In genomic region chr13:61276401-61276800, GRCh38 we compare ENCODE assay signal across 20 cellular contexts.
DNase-seq lines count a peak whose midpoint lies in the region; ATAC-seq and FAIRE-seq lines count a peak whose summit lies in the region.
"Had no signal": no experiment of that assay in that cellular context is flagged by ENCODE, and none has a peak within 500 bp of the region (broad histone marks: within the 10 kb centered on the region; RNA-seq: fewer than 3 reads in every experiment).

No MANE protein-coding gene starts in this region.

- no peak overlapping the region for H2BK5ac ChIP-seq in mesenchymal stem cell (ENCODE audit: low read depth, low read length, poor library complexity, severe bottlenecking)

- H3K36me3 ChIP-seq in mesenchymal stem cell (ENCODE audit: control insufficient read depth in 1 of 2, insufficient read depth in 2 of 2, low read depth in 1 of 2, low read length in 2 of 2) = no peaks in the 10 kb centered on the region
- H3K36me3 ChIP-seq: BLaER1 treated with 17β-estradiol and CSF1 and Interleukin-3, amounts not matched to agents 10 nM and 100 nM had no signal

- H2BK120ac ChIP-seq in mesenchymal stem cell (ENCODE audit: low read depth, low read length) = no peak overlapping the region

- no peak overlapping the region for H3K23ac ChIP-seq in mesenchymal stem cell (ENCODE audit: low read length in 2 of 2)

- no peak overlapping the region for H2BK15ac ChIP-seq in mesenchymal stem cell (ENCODE audit: low read depth, poor library complexity, severe bottlenecking)

- peak; percentile 61 for DNase-seq in Caki2 (ENCODE audit: low read depth)
- peak; percentile 50 for DNase-seq in RCC 7860 (ENCODE audit: low spot score)
- peak; percentile 77 for DNase-seq in foreskin melanocyte
- DNase-seq in mesenchymal stem cell = no peak
- no peak for DNase-seq in hypothalamus (lab: John Stamatoyannopoulos, UW)
- no peak for DNase-seq in activated CD4-positive, alpha-beta T cell treated with anti-CD3 and anti-CD28 coated beads for 1 hour
- DNase-seq: 8988T; CD8-positive, alpha-beta T cell; DMS 273 treated with DMSO at 0.1 percent for 48 hours; DMS53; DND-41; EL; GOT3; H7; HFFc6 had no signal

- no peak overlapping the region for H3K4me3 ChIP-seq in mesenchymal stem cell (ENCODE audit: insufficient read depth in 1 of 2, low read depth in 1 of 2, low read length in 2 of 2)
- H3K4me3 ChIP-seq: BLaER1 treated with 17β-estradiol and CSF1 and Interleukin-3, amounts not matched to agents 10 nM and 100 nM; GM12878 had no signal

- H3K79me1 ChIP-seq in mesenchymal stem cell (replicated peaks; ENCODE audit: low read length, poor library complexity, severe bottlenecking) = no peaks in the 10 kb centered on the region

- no peak overlapping the region for H4K8ac ChIP-seq in mesenchymal stem cell (ENCODE audit: low read length)

- H3K9me3 ChIP-seq in mesenchymal stem cell (ENCODE audit: control insufficient read depth, low read length) = no peaks in the 10 kb centered on the region
- H3K9me3 ChIP-seq: BLaER1 treated with 17β-estradiol and CSF1 and Interleukin-3, amounts not matched to agents 10 nM and 100 nM had no signal

- peak overlapping the region; percentile 80 for H3K27ac ChIP-seq in mesenchymal stem cell (ENCODE audit: low read length, poor library complexity, severe bottlenecking)
- H3K27ac ChIP-seq: BLaER1 treated with 17β-estradiol and CSF1 and Interleukin-3, amounts not matched to agents 10 nM and 100 nM had no signal

- no peak overlapping the region for H2AK5ac ChIP-seq in mesenchymal stem cell (ENCODE audit: low read length, severe bottlenecking)

- H2AFZ ChIP-seq in mesenchymal stem cell (ENCODE audit: low read depth, low read length) = no peak overlapping the region

- in situ Hi-C loops in Caki2 (cut with HindIII; ENCODE audit: low pct_unique_long_range_greater_than_20kb, low sequenced_read_pairs) = no loop called here

- no peak overlapping the region for H3K18ac ChIP-seq in mesenchymal stem cell (ENCODE audit: low read depth in 1 of 2, low read length in 2 of 2)

- no peak overlapping the region for H4K91ac ChIP-seq in mesenchymal stem cell (ENCODE audit: low read length)

- H3K9ac ChIP-seq in mesenchymal stem cell (ENCODE audit: low read length) = no peak overlapping the region
- H3K9ac ChIP-seq: BLaER1 treated with 17β-estradiol and CSF1 and Interleukin-3, amounts not matched to agents 10 nM and 100 nM had no signal

- no peak overlapping the region for H3K4me2 ChIP-seq in mesenchymal stem cell (ENCODE audit: low read length, poor library complexity, severe bottlenecking)
- H3K4me2 ChIP-seq: BLaER1 treated with 17β-estradiol and CSF1 and Interleukin-3, amounts not matched to agents 10 nM and 100 nM had no signal

- H3K14ac ChIP-seq in mesenchymal stem cell (ENCODE audit: low read length in 2 of 2) = no peak overlapping the region

- no peaks in the 10 kb centered on the region for H3K4me1 ChIP-seq in mesenchymal stem cell (ENCODE audit: control insufficient read depth, insufficient read depth, low read depth, low read length)
- H3K4me1 ChIP-seq: BLaER1 treated with 17β-estradiol and CSF1 and Interleukin-3, amounts not matched to agents 10 nM and 100 nM had no signal

- H3K27me3 ChIP-seq in mesenchymal stem cell (ENCODE audit: control insufficient read depth in 1 of 2, insufficient read depth in 1 of 2, low read length in 2 of 2) = no peaks in the 10 kb centered on the region
- H3K27me3 ChIP-seq: BLaER1 treated with 17β-estradiol and CSF1 and Interleukin-3, amounts not matched to agents 10 nM and 100 nM had no signal

- H2BK12ac ChIP-seq in mesenchymal stem cell (ENCODE audit: low read length in 2 of 2) = no peak overlapping the region

- ATAC-seq in HG03565 (IDR thresholded peaks at IDR 0.05; ENCODE audit: unreplicated experiment) (no peak), HG03354 (IDR thresholded peaks at IDR 0.05; ENCODE audit: poor library complexity, severe bottlenecking, unreplicated experiment) (no peak)
- ATAC-seq: CD8-positive, alpha-beta T cell; GM12878; HCT116 had no signal

- FAIRE-seq in RCC 7860 (lab: Jason Lieb, UNC) = peak; percentile 86
- FAIRE-seq: GM12878 had no signal

- H3K4ac ChIP-seq in mesenchymal stem cell (ENCODE audit: low read depth in 1 of 2, low read length in 2 of 2) = no peak overlapping the region

- no CpG with 5 or more reads among the region's 2 CpGs for WGBS in mesenchymal stem cell

Comparison
In these comparisons a context has a peak if more than half of its experiments do, and no peak if none do; other contexts are left out.
1. DNase-seq: peak in Caki2 (single experiment), RCC 7860 (single experiment) and foreskin melanocyte (single experiment); none in mesenchymal stem cell (single experiment), hypothalamus (0 of 51) and activated CD4-positive, alpha-beta T cell treated with anti-CD3 and anti-CD28 coated beads for 1 hour (single experiment).